Comparison of ENCODE assay signal across 8 cellular contexts in genomic region chr2:232781765-232782164, GRCh38. TPM values are rescaled to one million over a fixed set of nuclear protein-coding genes. Genes with fewer than 3 reads are reported as not detected.
A peak's percentile ranks its signal among the peaks of the same experiment; 100 is the strongest.
DNase-seq lines count a peak whose midpoint lies in the region; ATAC-seq, FAIRE-seq and TF ChIP-seq lines count a peak whose summit lies in the region.

No MANE protein-coding gene starts in this region.

- H3K56ac ChIP-seq in IMR-90 (ENCODE audit: extremely low read depth, insufficient read depth, low read length) = no peak overlapping the region

- H2BK15ac ChIP-seq in IMR-90 (ENCODE audit: low read depth, low read length) = no peak overlapping the region

- CTCF ChIA-PET in IMR-90 (lab: Yijun Ruan, JAX) = no interaction called here

- no peak overlapping the region for H3K4me3 ChIP-seq in IMR-90 (ENCODE audit: insufficient read depth, low read depth, low read length)
- no peak overlapping the region for H3K4me3 ChIP-seq in bronchial epithelial cell (ENCODE audit: low read depth, low read length)
- no peak overlapping the region for H3K4me3 ChIP-seq in lower lobe of right lung
- H3K4me3 ChIP-seq in uterus = no peak overlapping the region

- no peak overlapping the region for H3K23ac ChIP-seq in IMR-90 (ENCODE audit: low read depth, low read length)

- no peak overlapping the region for H3K9ac ChIP-seq in IMR-90 (ENCODE audit: low read depth, low read length)

- ATAC-seq in GM21529 (IDR thresholded peaks at IDR 0.05; ENCODE audit: unreplicated experiment) = peak; percentile 94
- ATAC-seq in IMR-90 (ENCODE audit: low read depth) = peak; percentile 81
- ATAC-seq in HG03280 (IDR thresholded peaks at IDR 0.05; ENCODE audit: unreplicated experiment) = no peak
- no peak for ATAC-seq in lower lobe of right lung

- no peak overlapping the region for H2BK5ac ChIP-seq in IMR-90 (ENCODE audit: low read depth, low read length, poor library complexity, severe bottlenecking)

- no peak overlapping the region for H3K4ac ChIP-seq in IMR-90 (ENCODE audit: low read depth, low read length)

- no peak overlapping the region for H4K91ac ChIP-seq in IMR-90 (ENCODE audit: insufficient read depth, low read depth, low read length)

- no peaks in the 10 kb centered on the region for H3K9me1 ChIP-seq in IMR-90 (ENCODE audit: insufficient read depth, low read length)

- no peaks in the 10 kb centered on the region for H4K20me1 ChIP-seq in IMR-90 (ENCODE audit: insufficient read depth, low read length)

- H2BK20ac ChIP-seq in IMR-90 (ENCODE audit: low read depth, low read length) = no peak overlapping the region

- H2AK5ac ChIP-seq in IMR-90 (ENCODE audit: low read depth, low read length) = no peak overlapping the region

- dilution Hi-C loops in IMR-90 (cut with HindIII; ENCODE audit: low sequenced_read_pairs, unreplicated experiment) = no loop called here

- peak; percentile 53 for DNase-seq in GM10266 (ENCODE audit: extremely low spot score)
- DNase-seq in IMR-90 = peak; percentile 85
- DNase-seq in bronchial epithelial cell (ENCODE audit: low read depth) = peak; percentile 77
- DNase-seq in stimulated activated CD8-positive, alpha-beta memory T cell treated with anti-CD3 and anti-CD28 coated beads, Interleukin-4, amount 100 ng/mL, for 48 hours = peak; percentile 36
- DNase-seq in lower lobe of right lung = no peak
- no peak for DNase-seq in uterus

- H3K27me3 ChIP-seq in IMR-90 (ENCODE audit: control insufficient read depth, insufficient read depth, low read length) (no peaks in the 10 kb centered on the region), bronchial epithelial cell (ENCODE audit: control insufficient read depth, insufficient read depth, low read length) (no peaks in the 10 kb centered on the region), lower lobe of right lung (ENCODE audit: low read depth) (no peaks in the 10 kb centered on the region), uterus (no peaks in the 10 kb centered on the region)

- peaks cover 5% of the 10 kb centered on the region; the same call in 1 of the 2 replicates for H3K36me3 ChIP-seq in IMR-90 (ENCODE audit: control insufficient read depth, insufficient read depth, low read length)
- peaks cover 3% of the 10 kb centered on the region for H3K36me3 ChIP-seq in bronchial epithelial cell (ENCODE audit: control insufficient read depth, insufficient read depth, low read length)
- peaks cover 41% of the 10 kb centered on the region for H3K36me3 ChIP-seq in lower lobe of right lung
- no peaks in the 10 kb centered on the region for H3K36me3 ChIP-seq in uterus

- no peak overlapping the region for H3K18ac ChIP-seq in IMR-90 (ENCODE audit: low read depth, low read length)

- in situ Hi-C loops in IMR-90 (cut with MboI; ENCODE audit: low sequenced_read_pairs) = no loop called here

- no peak overlapping the region for H2AK9ac ChIP-seq in IMR-90 (replicated peaks; ENCODE audit: low read depth, low read length, poor library complexity)

- no peak for FAIRE-seq in bronchial epithelial cell (lab: Jason Lieb, UNC)

- TF ChIP-seq RAD21 in IMR-90 (IDR thresholded peaks at IDR 0.05; ENCODE audit: low read length) = no peak

- H3K27ac ChIP-seq in IMR-90 (ENCODE audit: insufficient read depth, low read length) (no peak overlapping the region), lower lobe of right lung (no peak overlapping the region), uterus (no peak overlapping the region)

- no peak overlapping the region for H3K4me2 ChIP-seq in IMR-90 (ENCODE audit: low read depth, low read length)

- H2AFZ ChIP-seq in IMR-90 (replicated peaks; ENCODE audit: low read length, poor library complexity) = no peak overlapping the region

- no peak for TF ChIP-seq POLR2A in IMR-90 (IDR thresholded peaks at IDR 0.05; ENCODE audit: low read depth, low read length)
- TF ChIP-seq POLR2A in uterus (IDR thresholded peaks at IDR 0.05) = no peak

- H4K5ac ChIP-seq in IMR-90 (ENCODE audit: low read depth, low read length) = no peak overlapping the region

- BruUV-seq in IMR-90 (replicated peaks; lab: Mats Ljungman, UMichigan) = no TSS peak

- intact Hi-C loops in IMR-90 (cut with micrococcal nuclease) = no loop called here
- intact Hi-C loops in lower lobe of right lung (cut with DNase I) = no loop called here
- intact Hi-C loops in uterus (cut with DNase I; ENCODE audit: low total_unique reads) = no loop called here

- POLR2A ChIA-PET in IMR-90 (lab: Charles Lee; ENCODE audit: unreplicated experiment) = no interaction called here

- TF ChIP-seq CTCF in GM10266 (IDR thresholded peaks at IDR 0.05; ENCODE audit: control insufficient read depth, insufficient read depth, low read depth, missing control alignments) (no peak), IMR-90 (conservative IDR thresholded peaks at IDR 0.05; ENCODE audit: low read depth, low read length) (no peak), bronchial epithelial cell (IDR thresholded peaks at IDR 0.05; ENCODE audit: insufficient read depth, low read length, severe bottlenecking) (no peak), lower lobe of right lung (IDR thresholded peaks at IDR 0.05) (no peak), uterus (IDR thresholded peaks at IDR 0.05) (no peak)

- no peak overlapping the region for H2BK120ac ChIP-seq in IMR-90 (ENCODE audit: low read depth, low read length)

- H4K8ac ChIP-seq in IMR-90 (ENCODE audit: low read depth in 2 of 2, low read length in 2 of 2) = no peak overlapping the region

- H3K9me3 ChIP-seq in IMR-90 (ENCODE audit: control insufficient read depth, insufficient read depth, low read length) = no peaks in the 10 kb centered on the region
- H3K9me3 ChIP-seq in lower lobe of right lung = no peaks in the 10 kb centered on the region
- H3K9me3 ChIP-seq in uterus = no peaks in the 10 kb centered on the region

- H3K4me1 ChIP-seq in IMR-90 (ENCODE audit: control insufficient read depth, insufficient read depth, low read length) (no peaks in the 10 kb centered on the region; the same call in 1 of the 2 replicates), lower lobe of right lung (peaks cover 10% of the 10 kb centered on the region), uterus (no peaks in the 10 kb centered on the region)

- peaks cover 3% of the 10 kb centered on the region in 2 experiments; a peak in 2 of 4 replicates for H3K79me1 ChIP-seq in IMR-90 (ENCODE audit: low read depth in 1 of 2, low read length in 2 of 2)

- no peak overlapping the region for H3K14ac ChIP-seq in IMR-90 (replicated peaks; ENCODE audit: low read depth, low read length)

TF ChIP-seq in IMR-90, 13 proteins besides CTCF, POLR2A, EP300 and RAD21:
- TF ChIP-seq MXI1 (IDR thresholded peaks at IDR 0.05; ENCODE audit: borderline replicate concordance, low read depth, low read length) = no peak
- no peak for TF ChIP-seq RCOR1 (IDR thresholded peaks at IDR 0.05; ENCODE audit: insufficient replicate concordance, low read length)
- 0 out of 2 replicates have a peak, but pooled peaks have one; percentile 18 for TF ChIP-seq FOS (IDR thresholded peaks at IDR 0.05; ENCODE audit: low read depth, low read length)
TF ChIP-seq in IMR-90: peak in this region for 1.

RNA-seq across cellular contexts. Expression of gene KCNJ13, which starts 5.4 kb away (rescaled TPM):
- total RNA-seq in IMR-90 (2012; rRNA removed) = not detected in 2 replicates
- polyA plus RNA-seq in IMR-90 (2012; rRNA removed) = not detected in 2 replicates
- not detected in 2 replicates for polyA plus RNA-seq in IMR-90 (2012; cell fraction: cytosol; rRNA removed)
- not detected in 2 replicates for polyA plus RNA-seq in IMR-90 (2012; cell fraction: nucleus; rRNA removed; ENCODE audit: low replicate concordance)
- total RNA-seq in bronchial epithelial cell = not detected in 2 replicates
- not detected for total RNA-seq in lower lobe of right lung
- total RNA-seq in uterus = not detected

Comparison
In these comparisons a context has a peak if more than half of its experiments do, and no peak if none do; other contexts are left out.
1. DNase-seq: peak in GM10266 (single experiment), IMR-90 (single experiment), bronchial epithelial cell (single experiment) and stimulated activated CD8-positive, alpha-beta memory T cell treated with anti-CD3 and anti-CD28 coated beads, Interleukin-4, amount 100 ng/mL, for 48 hours (single experiment); none in lower lobe of right lung (single experiment) and uterus (0 of 2).
2. ATAC-seq: peak in GM21529 (single experiment) and IMR-90 (single experiment); none in HG03280 (single experiment) and lower lobe of right lung (0 of 2).